9 cellular contexts compared by ENCODE assay signal in the genomic region with DNA sequence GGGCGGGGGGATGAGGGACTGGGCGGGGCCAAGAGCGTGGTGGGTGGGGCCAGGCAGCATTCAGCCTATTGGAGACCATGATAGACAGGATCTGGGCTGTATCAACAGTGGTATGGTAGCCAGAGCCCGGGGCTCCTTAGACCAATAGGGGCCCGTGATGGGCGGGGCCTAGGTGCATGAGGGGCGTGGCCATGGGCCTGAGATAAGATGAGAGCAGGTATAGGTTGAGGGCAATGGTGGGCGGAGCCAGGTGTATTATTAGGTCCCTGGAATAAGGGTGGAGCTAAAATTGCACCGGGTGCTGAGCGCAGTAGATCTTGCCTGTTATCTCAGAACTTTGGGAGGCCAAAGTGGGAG. TPM values are rescaled to one million over a fixed set of nuclear protein-coding genes. Genes with fewer than 3 reads are reported as not detected.
DNase-seq lines count a peak whose midpoint lies in the region; ATAC-seq and TF ChIP-seq lines count a peak whose summit lies in the region.
"Had no signal": no experiment of that assay in that cellular context is flagged by ENCODE, and none has a peak within 500 bp of the region (broad histone marks: within the 10 kb centered on the region; RNA-seq: fewer than 3 reads in every experiment).

No MANE protein-coding gene starts in this region.

- peaks cover 0 to 15% (median 0%) of the 10 kb centered on the region in 9 donors for H3K36me3 ChIP-seq in heart right ventricle

- no peak for ATAC-seq in left cardiac atrium
- no peak for ATAC-seq in heart right ventricle
- ATAC-seq in effector memory CD8-positive, alpha-beta T cell (replicated peaks), result peak; percentile 57
- ATAC-seq in stimulated activated naive CD8-positive, alpha-beta T cell treated with anti-CD3 and anti-CD28 coated beads, Interleukin-15, amount 100 ng/mL, for 72 hours, result peak; percentile 70
- ATAC-seq in HG03460 (IDR thresholded peaks at IDR 0.05; ENCODE audit: unreplicated experiment), result no peak

- no peaks in the 10 kb centered on the region for H3K27me3 ChIP-seq in heart right ventricle

- no peak overlapping the region for H3K27ac ChIP-seq in heart right ventricle

- 68 to 84% methylated on average over 10 of the region's 10 CpGs for WGBS in heart right ventricle, 2 donors
- WGBS in lower leg skin, 2 donors, result 71 to 76% methylated on average over 10 of the region's 10 CpGs

- H3K4me3 Mint-ChIP-seq in effector memory CD8-positive, alpha-beta T cell, result peak overlapping the region in 1 of 2 donors; percentile 39
- H3K4me3 Mint-ChIP-seq in stimulated activated naive CD8-positive, alpha-beta T cell treated with anti-CD3 and anti-CD28 coated beads, Interleukin-15, amount 100 ng/mL, for 72 hours, result no peak overlapping the region

- peaks cover 20 to 21% of the 10 kb centered on the region in 2 donors for H3K4me1 Mint-ChIP-seq in effector memory CD8-positive, alpha-beta T cell (ENCODE audit: low read depth in 2 of 2)
- H3K4me1 Mint-ChIP-seq in stimulated activated naive CD8-positive, alpha-beta T cell treated with anti-CD3 and anti-CD28 coated beads, Interleukin-15, amount 100 ng/mL, for 72 hours, result peaks cover 26% of the 10 kb centered on the region

- no peaks in the 10 kb centered on the region for H3K9me3 Mint-ChIP-seq in effector memory CD8-positive, alpha-beta T cell
- no peaks in the 10 kb centered on the region for H3K9me3 Mint-ChIP-seq in stimulated activated naive CD8-positive, alpha-beta T cell treated with anti-CD3 and anti-CD28 coated beads, Interleukin-15, amount 100 ng/mL, for 72 hours

- no peaks in the 10 kb centered on the region for H3K27me3 Mint-ChIP-seq in effector memory CD8-positive, alpha-beta T cell
- H3K27me3 Mint-ChIP-seq in stimulated activated naive CD8-positive, alpha-beta T cell treated with anti-CD3 and anti-CD28 coated beads, Interleukin-15, amount 100 ng/mL, for 72 hours, result no peaks in the 10 kb centered on the region

- peak; percentile 24 for DNase-seq in left cardiac atrium
- no peak for DNase-seq in heart right ventricle
- DNase-seq in T follicular helper cell (ENCODE audit: low read depth), result peak; percentile 67
- DNase-seq in effector memory CD8-positive, alpha-beta T cell, result peak; percentile 66 to 76 (median 70)
- peak; percentile 76 to 77 for DNase-seq in stimulated activated naive CD8-positive, alpha-beta T cell treated with anti-CD3 and anti-CD28 coated beads, Interleukin-15, amount 100 ng/mL, for 72 hours
- DNase-seq in NCI-H1930 (lab: John Stamatoyannopoulos, UW), result no peak
- no peak for DNase-seq in lower leg skin (ENCODE audit: low spot score in 2 of 2)

- TF ChIP-seq CTCF in heart right ventricle (IDR thresholded peaks at IDR 0.05) (no peak), lower leg skin (IDR thresholded peaks at IDR 0.05) (no peak)

- H3K4me3 ChIP-seq in heart right ventricle, result no peak overlapping the region
- H3K4me3 ChIP-seq in lower leg skin (ENCODE audit: low read depth, poor library complexity, severe bottlenecking), result no peak overlapping the region

- no peaks in the 10 kb centered on the region for H3K9me3 ChIP-seq in heart right ventricle

- H3K27ac Mint-ChIP-seq in effector memory CD8-positive, alpha-beta T cell, result peak overlapping the region in 1 of 2 donors; percentile 83
- no peak overlapping the region for H3K27ac Mint-ChIP-seq in stimulated activated naive CD8-positive, alpha-beta T cell treated with anti-CD3 and anti-CD28 coated beads, Interleukin-15, amount 100 ng/mL, for 72 hours

- intact Hi-C loops in left cardiac atrium (cut with DNase I) (no loop called here), heart right ventricle (cut with DNase I) (loop anchor here in 2 of 10 donors (10.0 kb wide), 1 partner anchor 50 kb away; a partner anchor contains a TSS), lower leg skin (cut with DNase I; ENCODE audit: low total_unique reads) (no loop called here)

- H3K4me1 ChIP-seq in heart right ventricle, result peaks cover 5 to 20% (median 16%) of the 10 kb centered on the region in 9 donors

- TF ChIP-seq POLR2A in lower leg skin (IDR thresholded peaks at IDR 0.05), result no peak

- H3K36me3 Mint-ChIP-seq in effector memory CD8-positive, alpha-beta T cell (ENCODE audit: insufficient read depth), result peaks cover 45% of the 10 kb centered on the region

RNA-seq across cellular contexts. Expression of a gene that starts 5.3 kb away (rescaled TPM):
- 10 to 100 TPM in 1 of 2 donors, 1 to 10 TPM in 1; 7.7 to 10.0 TPM for total RNA-seq in left cardiac atrium
- 10 to 100 TPM in 1 of 10 donors, 1 to 10 TPM in 9; 4.3 to 18.1 (median 5.6) TPM for total RNA-seq in heart right ventricle
- 10 to 100 TPM in 1 of 2 donors, 1 to 10 TPM in 1; 2.7 to 23.4 TPM for polyA plus RNA-seq in heart right ventricle
- total RNA-seq in lower leg skin, result 10 to 100 TPM; 30.3 to 39.8 (median 33.5) TPM

RNA-seq across cellular contexts. Expression of a gene that starts 18.8 kb away (rescaled TPM):
- total RNA-seq in left cardiac atrium (10 to 100 TPM; 74.4 to 83.8 TPM), heart right ventricle (100 to 1,000 TPM in 2 of 10 donors, 10 to 100 TPM in 8; 33.0 to 117 (median 63.5) TPM), lower leg skin (10 to 100 TPM; 71.2 to 86.5 (median 79.7) TPM)
- 10 to 100 TPM; 49.0 to 61.2 TPM for polyA plus RNA-seq in heart right ventricle

RNA-seq across cellular contexts. Expression of a gene that starts 21.7 kb away (rescaled TPM):
- total RNA-seq in left cardiac atrium (10 to 100 TPM; 10.6 to 12.6 TPM), heart right ventricle (10 to 100 TPM in 1 of 10 donors, 1 to 10 TPM in 9; 1.9 to 27.4 (median 4.1) TPM), lower leg skin (10 to 100 TPM; 12.4 to 36.0 (median 14.4) TPM)
- 1 to 10 TPM; 4.4 to 8.6 TPM for polyA plus RNA-seq in heart right ventricle

RNA-seq across cellular contexts. Expression of a gene that starts 23.9 kb away (rescaled TPM):
- not detected for total RNA-seq in left cardiac atrium
- not detected for total RNA-seq in heart right ventricle
- not detected for polyA plus RNA-seq in heart right ventricle
- total RNA-seq in lower leg skin, result not detected
- total RNA-seq: T-helper 2 cell treated with Interferon-gamma antibody and Interleukin-4, amounts not matched to agents 100 ng/mL and 5 ng/mL, for 36 hours had no signal

RNA-seq across cellular contexts. Expression of a gene that starts 24.3 kb away (rescaled TPM):
- 100 to 1,000 TPM; 110 to 144 TPM for total RNA-seq in left cardiac atrium
- total RNA-seq in heart right ventricle, result 100 to 1,000 TPM in 8 of 10 donors, 10 to 100 TPM in 2; 94.3 to 141 (median 111) TPM
- polyA plus RNA-seq in heart right ventricle, result 100 to 1,000 TPM; 144 to 289 TPM
- 100 to 1,000 TPM; 180 to 299 (median 226) TPM for total RNA-seq in lower leg skin

Comparison
In these comparisons a context has a peak if more than half of its experiments do, and no peak if none do; other contexts are left out.
1. DNase-seq: peak in left cardiac atrium (single experiment), T follicular helper cell (single experiment), effector memory CD8-positive, alpha-beta T cell (3 of 3) and stimulated activated naive CD8-positive, alpha-beta T cell treated with anti-CD3 and anti-CD28 coated beads, Interleukin-15, amount 100 ng/mL, for 72 hours (2 of 2); none in heart right ventricle (0 of 2), NCI-H1930 (0 of 2) and lower leg skin (0 of 2).
2. ATAC-seq: peak in effector memory CD8-positive, alpha-beta T cell (single experiment) and stimulated activated naive CD8-positive, alpha-beta T cell treated with anti-CD3 and anti-CD28 coated beads, Interleukin-15, amount 100 ng/mL, for 72 hours (single experiment); none in left cardiac atrium (0 of 2), heart right ventricle (0 of 8) and HG03460 (single experiment).